In genomic region chr3:96983731-96984130, GRCh38 we compare ENCODE assay signal across 27 cellular contexts.
DNase-seq lines count a peak whose midpoint lies in the region; FAIRE-seq and TF ChIP-seq lines count a peak whose summit lies in the region.
"Had no signal": no experiment of that assay in that cellular context is flagged by ENCODE, and none has a peak within 500 bp of the region (broad histone marks: within the 10 kb centered on the region; RNA-seq: fewer than 3 reads in every experiment).

No MANE protein-coding gene starts in this region.

- H3K4me3 ChIP-seq in WERI-Rb-1 (ENCODE audit: low read depth, low read length): no peak overlapping the region
- H3K4me3 ChIP-seq: A549, BLaER1, GM12878 had no signal

- no peaks in the 10 kb centered on the region for H3K27me3 ChIP-seq in WERI-Rb-1 (ENCODE audit: insufficient read depth, low read depth, severe bottlenecking)
- H3K27me3 ChIP-seq: BE2C, BLaER1 had no signal

- no peaks in the 10 kb centered on the region for H3K36me3 ChIP-seq in WERI-Rb-1
- H3K36me3 ChIP-seq: BE2C, BLaER1 had no signal

- peak; percentile 71 for FAIRE-seq in RCC 7860 (lab: Jason Lieb, UNC)
- FAIRE-seq: A549, GM12878, GM12892, GM18507 had no signal

- TF ChIP-seq CTCF in WERI-Rb-1 (IDR thresholded peaks at IDR 0.05; ENCODE audit: low read depth, low read length): no peak

- no peak overlapping the region for H3K27ac ChIP-seq in WERI-Rb-1
- H3K27ac ChIP-seq: 22Rv1, A549, BLaER1 had no signal

- H3K9me3 ChIP-seq in WERI-Rb-1 (ENCODE audit: severe bottlenecking): no peaks in the 10 kb centered on the region
- H3K9me3 ChIP-seq: A549, BE2C, BLaER1, Caco-2 had no signal

- DNase-seq in ACHN (peak; percentile 42), RCC 7860 (ENCODE audit: low spot score) (no peak), glomerular visceral epithelial cell (ENCODE audit: extremely low spot score) (peak; percentile 19), kidney tubule cell (ENCODE audit: low spot score) (peak; percentile 60), COLO829 (ENCODE audit: low spot score) (no peak), WERI-Rb-1 (no peak), SHP77 (lab: John Stamatoyannopoulos, UW) (no peak)
- no peak for DNase-seq in central memory CD4-positive, alpha-beta T cell
- DNase-seq: BE2C; C1 segment of cervical spinal cord; Caco-2; CD4-positive, alpha-beta memory T cell; CD4-positive, CD25-positive, alpha-beta regulatory T cell; CD8-positive, alpha-beta memory T cell; DMS 273 treated with DMSO at 0.1 percent for 48 hours; DMS153; DMS53; DMS79; DND-41; EL; GDM1 had no signal

- in situ Hi-C loops in ACHN (cut with HindIII; ENCODE audit: low pct_ligation_motif_present, low pct_unique_long_range_greater_than_20kb, low sequenced_read_pairs): no loop called here

Comparison
In these comparisons a context has a peak if more than half of its experiments do, and no peak if none do; other contexts are left out.
1. DNase-seq: peak in ACHN (single experiment), glomerular visceral epithelial cell (single experiment) and kidney tubule cell (single experiment); none in RCC 7860 (single experiment), COLO829 (single experiment), WERI-Rb-1 (single experiment), central memory CD4-positive, alpha-beta T cell (single experiment) and SHP77 (0 of 2).